9 cellular contexts compared by ENCODE assay signal in the genomic region with DNA sequence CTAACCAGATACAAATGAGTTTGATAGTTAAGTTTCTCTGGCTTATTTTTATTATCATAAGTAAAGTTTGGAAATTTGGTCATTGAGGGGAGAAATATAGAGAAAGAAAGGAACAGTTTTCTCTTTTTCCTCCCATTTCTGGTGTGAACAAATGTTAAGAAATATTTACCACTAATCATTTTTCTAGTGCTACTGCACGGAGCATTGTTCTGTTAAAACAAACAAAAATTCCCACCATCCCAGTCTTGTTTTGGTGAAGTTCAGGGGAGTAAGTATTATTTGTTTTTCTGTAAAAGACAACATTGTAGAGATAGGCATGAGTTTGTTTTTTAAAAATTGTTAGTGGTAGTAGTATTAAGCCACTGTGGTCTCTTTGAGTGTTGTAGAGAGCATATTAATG.
DNase-seq lines count a peak whose midpoint lies in the region; ATAC-seq and TF ChIP-seq lines count a peak whose summit lies in the region.
"Had no signal": no experiment of that assay in that cellular context is flagged by ENCODE, and none has a peak within 500 bp of the region (broad histone marks: within the 10 kb centered on the region; RNA-seq: fewer than 3 reads in every experiment).

No MANE protein-coding gene starts in this region.

- peak overlapping the region; percentile 51 for H3K4me3 Mint-ChIP-seq in activated naive CD8-positive, alpha-beta T cell treated with anti-CD3 and anti-CD28 coated beads, Interleukin-2, amount 50 U/mL, for 24 hours
- no peak overlapping the region for H3K4me3 Mint-ChIP-seq in activated naive CD8-positive, alpha-beta T cell treated with anti-CD3 and anti-CD28 coated beads for 36 hours
- peak overlapping the region; percentile 77 to 93 (median 84) for H3K4me3 Mint-ChIP-seq in naive B cell
- H3K4me3 Mint-ChIP-seq: activated naive CD4-positive, alpha-beta T cell treated with anti-CD3 and anti-CD28 coated beads, Interleukin-2, amount 10 ng/mL, durations not matched to agents 7 days and 5 days had no signal

- no peaks in the 10 kb centered on the region for H3K9me3 ChIP-seq in duodenal mucosa (ENCODE audit: control insufficient read depth in 1 of 2, low read length in 2 of 2)

- no peak overlapping the region for H3K27ac Mint-ChIP-seq in activated naive CD8-positive, alpha-beta T cell treated with anti-CD3 and anti-CD28 coated beads, Interleukin-2, amount 50 U/mL, for 24 hours
- no peak overlapping the region for H3K27ac Mint-ChIP-seq in activated naive CD8-positive, alpha-beta T cell treated with anti-CD3 and anti-CD28 coated beads for 36 hours
- peak overlapping the region; percentile 24 to 88 (median 60) for H3K27ac Mint-ChIP-seq in naive B cell
- H3K27ac Mint-ChIP-seq: activated naive CD4-positive, alpha-beta T cell treated with anti-CD3 and anti-CD28 coated beads, Interleukin-2, amount 10 ng/mL, durations not matched to agents 7 days and 5 days had no signal

- H3K36me3 Mint-ChIP-seq in activated naive CD8-positive, alpha-beta T cell treated with anti-CD3 and anti-CD28 coated beads, Interleukin-2, amount 50 U/mL, for 24 hours (ENCODE audit: low read depth): no peaks in the 10 kb centered on the region
- H3K36me3 Mint-ChIP-seq in activated naive CD8-positive, alpha-beta T cell treated with anti-CD3 and anti-CD28 coated beads for 36 hours: no peaks in the 10 kb centered on the region
- no peaks in the 10 kb centered on the region for H3K36me3 Mint-ChIP-seq in naive B cell
- H3K36me3 Mint-ChIP-seq: activated naive CD4-positive, alpha-beta T cell treated with anti-CD3 and anti-CD28 coated beads, Interleukin-2, amount 10 ng/mL, durations not matched to agents 7 days and 5 days had no signal

- peaks cover 11% of the 10 kb centered on the region for H3K4me1 Mint-ChIP-seq in activated naive CD8-positive, alpha-beta T cell treated with anti-CD3 and anti-CD28 coated beads, Interleukin-2, amount 50 U/mL, for 24 hours
- peaks cover 6% of the 10 kb centered on the region for H3K4me1 Mint-ChIP-seq in activated naive CD8-positive, alpha-beta T cell treated with anti-CD3 and anti-CD28 coated beads for 36 hours
- H3K4me1 Mint-ChIP-seq in naive B cell: peaks cover 26 to 42% (median 33%) of the 10 kb centered on the region in 3 donors
- H3K4me1 Mint-ChIP-seq: activated naive CD4-positive, alpha-beta T cell treated with anti-CD3 and anti-CD28 coated beads, Interleukin-2, amount 10 ng/mL, durations not matched to agents 7 days and 5 days had no signal

- intact Hi-C loops in lower leg skin (cut with DNase I; ENCODE audit: low total_unique reads): no loop called here

- H3K4me1 ChIP-seq in duodenal mucosa (ENCODE audit: control insufficient read depth in 1 of 2, insufficient read depth in 2 of 2, low read length in 2 of 2) (peaks cover 22 to 28% of the 10 kb centered on the region in 2 donors), urinary bladder (ENCODE audit: insufficient read depth) (no peaks in the 10 kb centered on the region)

- no peak for TF ChIP-seq CTCF in lower leg skin (IDR thresholded peaks at IDR 0.05)

- H3K4me3 ChIP-seq in duodenal mucosa (ENCODE audit: low read depth in 1 of 2, low read length in 2 of 2) (peak overlapping the region; percentile 51 to 65), urinary bladder (ENCODE audit: low read depth, low read length) (peak overlapping the region; percentile 46), lower leg skin (ENCODE audit: low read depth, poor library complexity, severe bottlenecking) (no peak overlapping the region)

- no peaks in the 10 kb centered on the region for H3K27me3 ChIP-seq in duodenal mucosa (ENCODE audit: control insufficient read depth in 1 of 2, insufficient read depth in 2 of 2, low read length in 2 of 2)

- 34% methylated on average over 1 of the region's 1 CpG for WGBS in urinary bladder
- 36 to 50% methylated on average over 1 of the region's 1 CpG for WGBS in lower leg skin, 2 donors

- no peak for ATAC-seq in activated naive CD8-positive, alpha-beta T cell treated with anti-CD3 and anti-CD28 coated beads, Interleukin-2, amount 50 U/mL, for 24 hours
- ATAC-seq in naive B cell (ENCODE audit: low read depth in 2 of 2): no peak
- ATAC-seq in HG03521 (IDR thresholded peaks at IDR 0.05; ENCODE audit: unreplicated experiment): no peak

- no peak for TF ChIP-seq POLR2A in lower leg skin (IDR thresholded peaks at IDR 0.05)

- H3K9ac ChIP-seq in duodenal mucosa (ENCODE audit: low read depth in 1 of 2, low read length in 2 of 2): peak overlapping the region in 1 of 2 donors; percentile 65

- H3K27ac ChIP-seq in duodenal mucosa (ENCODE audit: low read depth, low read length) (peak overlapping the region; percentile 63), urinary bladder (ENCODE audit: low read depth) (peak overlapping the region; percentile 27)

- no peaks in the 10 kb centered on the region for H3K9me3 Mint-ChIP-seq in activated naive CD8-positive, alpha-beta T cell treated with anti-CD3 and anti-CD28 coated beads, Interleukin-2, amount 50 U/mL, for 24 hours
- H3K9me3 Mint-ChIP-seq in activated naive CD8-positive, alpha-beta T cell treated with anti-CD3 and anti-CD28 coated beads for 36 hours: no peaks in the 10 kb centered on the region
- H3K9me3 Mint-ChIP-seq in naive B cell: no peaks in the 10 kb centered on the region
- H3K9me3 Mint-ChIP-seq: activated naive CD4-positive, alpha-beta T cell treated with anti-CD3 and anti-CD28 coated beads, Interleukin-2, amount 10 ng/mL, durations not matched to agents 7 days and 5 days had no signal

- peaks cover 3% of the 10 kb centered on the region for H3K27me3 Mint-ChIP-seq in activated naive CD8-positive, alpha-beta T cell treated with anti-CD3 and anti-CD28 coated beads, Interleukin-2, amount 50 U/mL, for 24 hours
- H3K27me3 Mint-ChIP-seq in activated naive CD8-positive, alpha-beta T cell treated with anti-CD3 and anti-CD28 coated beads for 36 hours: peaks cover 22% of the 10 kb centered on the region
- H3K27me3 Mint-ChIP-seq in naive B cell: no peaks in the 10 kb centered on the region

- H3K36me3 ChIP-seq in duodenal mucosa (ENCODE audit: control insufficient read depth in 1 of 2, insufficient read depth in 2 of 2, low read length in 2 of 2): no peaks in the 10 kb centered on the region
- no peaks in the 10 kb centered on the region for H3K36me3 ChIP-seq in urinary bladder (ENCODE audit: insufficient read depth)

- DNase-seq in activated naive CD8-positive, alpha-beta T cell treated with anti-CD3 and anti-CD28 coated beads, Interleukin-2, amount 50 U/mL, for 24 hours: no peak
- DNase-seq in activated naive CD8-positive, alpha-beta T cell treated with anti-CD3 and anti-CD28 coated beads for 36 hours: no peak
- DNase-seq in naive B cell (no peak), lower leg skin (ENCODE audit: low spot score in 2 of 2) (no peak), UCSD-AML1 (lab: John Stamatoyannopoulos, UW; ENCODE audit: unreplicated experiment) (no peak)
- DNase-seq: activated naive CD4-positive, alpha-beta T cell treated with anti-CD3 and anti-CD28 coated beads, Interleukin-2, amount 10 ng/mL, durations not matched to agents 7 days and 5 days had no signal

Comparison
In these comparisons a context has a peak if more than half of its experiments do, and no peak if none do; other contexts are left out.
1. H3K27ac Mint-ChIP-seq: peak in naive B cell (6 of 6); none in activated naive CD8-positive, alpha-beta T cell treated with anti-CD3 and anti-CD28 coated beads, Interleukin-2, amount 50 U/mL, for 24 hours (single experiment) and activated naive CD8-positive, alpha-beta T cell treated with anti-CD3 and anti-CD28 coated beads for 36 hours (single experiment).